ENCODE assay signal across 2 cellular contexts in genomic region chr1:12554521-12555305, GRCh38.
TF ChIP-seq lines count a peak whose summit lies in the region.

No MANE protein-coding gene starts in this region.

TF ChIP-seq in IMR-90, 13 proteins besides CTCF, POLR2A, EP300 and RAD21:
- no peak for TF ChIP-seq MAZ (IDR thresholded peaks at IDR 0.05; ENCODE audit: borderline replicate concordance, low read depth, low read length)
- TF ChIP-seq SMC3 (IDR thresholded peaks at IDR 0.05; ENCODE audit: low read depth, low read length) = no peak
- TF ChIP-seq MXI1 (IDR thresholded peaks at IDR 0.05; ENCODE audit: borderline replicate concordance, low read depth, low read length) = no peak
- no peak for TF ChIP-seq RFX5 (IDR thresholded peaks at IDR 0.05; ENCODE audit: low read depth, low read length)
- TF ChIP-seq USF2 (IDR thresholded peaks at IDR 0.05; ENCODE audit: low read depth, low read length) = no peak
- TF ChIP-seq CEBPB (IDR thresholded peaks at IDR 0.05; ENCODE audit: low read depth, low read length) = no peak
- TF ChIP-seq MAFK (IDR thresholded peaks at IDR 0.05; ENCODE audit: low read depth, low read length) = no peak

TF ChIP-seq in H1, 55 proteins besides CTCF, POLR2A, EP300 and RAD21:
- no peak for TF ChIP-seq YY1 (IDR thresholded peaks at IDR 0.05; ENCODE audit: low read depth, low read length)
- TF ChIP-seq MAFK (IDR thresholded peaks at IDR 0.05; ENCODE audit: low read depth, low read length) = no peak
- TF ChIP-seq TAF1 (IDR thresholded peaks at IDR 0.05; ENCODE audit: low read depth, low read length) = no peak
- TF ChIP-seq SAP30 (IDR thresholded peaks at IDR 0.05; ENCODE audit: insufficient read depth, insufficient replicate concordance, low read length) = no peak
- TF ChIP-seq BACH1 (IDR thresholded peaks at IDR 0.05; ENCODE audit: low read length) = no peak
- no peak for TF ChIP-seq TEAD4 (IDR thresholded peaks at IDR 0.05; ENCODE audit: low read depth, low read length)
- no peak for TF ChIP-seq EZH2 (IDR thresholded peaks at IDR 0.05; ENCODE audit: low read depth, low read length, severe bottlenecking)
- TF ChIP-seq SRF (IDR thresholded peaks at IDR 0.05; ENCODE audit: low read depth, low read length) = no peak
